ENCODE assay signal across 5 cellular contexts in genomic region chr16:90094791-90095190, GRCh38. TPM values are rescaled to one million over a fixed set of nuclear protein-coding genes. Genes with fewer than 3 reads are reported as not detected.
"Had no signal": no experiment of that assay in that cellular context is flagged by ENCODE, and none has a peak within 500 bp of the region (broad histone marks: within the 10 kb centered on the region; RNA-seq: fewer than 3 reads in every experiment).

No MANE protein-coding gene starts in this region.

RNA-seq across cellular contexts. Expression of gene PRDM7, which starts 17.7 kb away (rescaled TPM):
- total RNA-seq: GM23338, H1, HFFc6, HT1080, IMR-90 had no signal
- polyA plus RNA-seq: IMR-90 had no signal
